ENCODE assay signal across 29 cellular contexts in the genomic region with DNA sequence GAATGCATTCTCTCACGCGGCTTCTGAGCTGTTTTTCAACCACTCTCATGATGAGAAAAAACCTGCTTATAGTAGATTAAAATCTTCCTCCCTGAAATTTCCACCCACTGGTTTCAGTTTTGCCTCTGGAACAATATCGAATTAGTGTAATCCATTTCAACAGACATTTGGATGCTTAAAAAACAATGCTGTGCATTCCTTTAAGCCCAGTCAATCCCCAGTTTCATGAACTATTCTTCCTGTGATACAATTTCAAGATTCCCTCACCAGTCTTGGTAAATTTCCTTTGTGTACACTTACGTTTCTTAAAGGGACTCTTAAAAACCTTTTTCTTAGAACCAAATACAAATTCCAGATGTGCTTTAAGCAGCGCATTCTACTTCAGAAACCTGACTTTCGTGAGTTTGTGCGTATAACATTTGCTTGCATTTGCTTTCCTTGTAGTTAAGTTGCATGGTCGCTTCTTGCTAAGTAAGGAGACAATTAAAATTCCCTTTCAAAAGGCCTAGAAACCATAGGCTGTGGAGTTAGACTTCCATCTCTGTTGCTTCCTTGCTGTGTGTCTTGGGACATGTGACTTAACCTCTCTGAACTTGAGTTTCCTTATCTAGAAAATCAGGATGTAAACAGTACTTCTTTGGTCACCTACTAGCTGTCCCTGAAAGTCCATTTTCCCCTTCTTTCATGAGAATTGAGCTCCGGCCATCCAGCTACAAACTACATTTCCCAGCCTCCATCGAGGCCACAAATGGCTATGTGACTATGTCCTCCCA.
"Had no signal": no experiment of that assay in that cellular context is flagged by ENCODE, and none has a peak within 500 bp of the region (broad histone marks: within the 10 kb centered on the region; RNA-seq: fewer than 3 reads in every experiment).

No MANE protein-coding gene starts in this region.

- FAIRE-seq: colon, urothelium cell line had no signal

- ATAC-seq: activated naive CD8-positive, alpha-beta T cell treated with anti-CD3 and anti-CD28 coated beads, Interleukin-2, amount 50 U/mL, for 24 hours; activated T-cell treated with anti-CD3 and anti-CD28 coated beads, Interleukin-2, amount 50 U/mL, for 4 hours; activated T-helper 17 cell treated with anti-CD3 and anti-CD28 coated beads, Interleukin-2, amount 50 U/mL, for 72 hours; foreskin keratinocyte; heart right ventricle; left lung; natural killer cell; sciatic nerve; stimulated activated effector memory CD8-positive, alpha-beta T cell treated with anti-CD3 and anti-CD28 coated beads, Interleukin-12 subunit alpha, Interleukin-12 subunit beta, amount 100 ng/mL, for 72 hours; T-helper 17 cell had no signal

- H3K27ac Mint-ChIP-seq: activated CD4-positive, alpha-beta memory T cell treated with anti-CD3 and anti-CD28 coated beads, Interleukin-2, amount 10 ng/mL, durations not matched to agents 7 days and 5 days; activated CD4-positive, alpha-beta T cell treated with anti-CD3 and anti-CD28 coated beads, Interleukin-2, amount 10 ng/mL, durations not matched to agents 24 days and 14 days; activated naive CD4-positive, alpha-beta T cell treated with anti-CD3 and anti-CD28 coated beads, Interleukin-2, amount 50 U/mL, for 24 hours; activated naive CD8-positive, alpha-beta T cell treated with anti-CD3 and anti-CD28 coated beads, Interleukin-2, amount 50 U/mL, for 24 hours; activated T-helper 17 cell treated with anti-CD3 and anti-CD28 coated beads, Interleukin-2, amount 50 U/mL, for 72 hours; natural killer cell; stimulated activated effector memory CD8-positive, alpha-beta T cell treated with anti-CD3 and anti-CD28 coated beads, Interleukin-12 subunit alpha, Interleukin-12 subunit beta, amount 100 ng/mL, for 72 hours; stimulated activated naive CD8-positive, alpha-beta T cell treated with anti-CD3 and anti-CD28 coated beads, Interleukin-15, Interleukin-2, amounts not matched to agents 100 ng/mL and 50 ng/mL, for 24 hours; T-helper 17 cell had no signal

- H3K27me3 ChIP-seq: breast epithelium, foreskin keratinocyte, heart right ventricle, left lung had no signal

- H3K27me3 Mint-ChIP-seq: activated CD4-positive, alpha-beta memory T cell treated with anti-CD3 and anti-CD28 coated beads, Interleukin-2, amount 10 ng/mL, durations not matched to agents 7 days and 5 days; activated naive CD4-positive, alpha-beta T cell treated with anti-CD3 and anti-CD28 coated beads, Interleukin-2, amount 50 U/mL, for 24 hours; activated naive CD8-positive, alpha-beta T cell treated with anti-CD3 and anti-CD28 coated beads, Interleukin-2, amount 50 U/mL, for 24 hours; stimulated activated naive CD8-positive, alpha-beta T cell treated with anti-CD3 and anti-CD28 coated beads, Interleukin-15, Interleukin-2, amounts not matched to agents 100 ng/mL and 50 ng/mL, for 24 hours had no signal

- H3K4me1 ChIP-seq: breast epithelium, foreskin keratinocyte had no signal

- H3K4me3 ChIP-seq: breast epithelium, heart right ventricle, left lung, lung, skin epidermis, thoracic aorta had no signal

- H3K27ac ChIP-seq: breast epithelium, foreskin keratinocyte, heart right ventricle, skin epidermis, thoracic aorta, WERI-Rb-1 had no signal

- DNase-seq: activated CD4-positive, alpha-beta memory T cell treated with anti-CD3 and anti-CD28 coated beads, Interleukin-2, amount 10 ng/mL, durations not matched to agents 7 days and 5 days; activated CD4-positive, alpha-beta T cell treated with anti-CD3 and anti-CD28 coated beads, Interleukin-2, amount 10 ng/mL, durations not matched to agents 24 days and 14 days; activated CD4-positive, CD25-positive, alpha-beta regulatory T cell treated with anti-CD3 and anti-CD28 coated beads, Interleukin-2, amount 50 U/mL, for 72 hours; activated CD8-positive, alpha-beta memory T cell treated with anti-CD3 and anti-CD28 coated beads, Interleukin-2, amount 50 U/mL, for 48 hours; activated gamma-delta T cell treated with Interleukin-2 at 50 U/mL for 16 hours; activated naive CD8-positive, alpha-beta T cell treated with anti-CD3 and anti-CD28 coated beads, Interleukin-2, amount 50 U/mL, for 24 hours; activated T-cell treated with anti-CD3 and anti-CD28 coated beads, Interleukin-2, amount 50 U/mL, for 4 hours; effector memory CD4-positive, alpha-beta T cell; erythroblast; foreskin keratinocyte; heart right ventricle; left lung; mesendoderm; natural killer cell; stimulated activated CD4-positive, alpha-beta T cell treated with anti-CD3 and anti-CD28 coated beads, Interleukin-4, amount 100 ng/mL, for 24 hours; T-helper 17 cell; T1000; WERI-Rb-1 had no signal

- H3K4me1 Mint-ChIP-seq: activated CD4-positive, alpha-beta memory T cell treated with anti-CD3 and anti-CD28 coated beads, Interleukin-2, amount 10 ng/mL, durations not matched to agents 7 days and 5 days; activated CD4-positive, alpha-beta T cell treated with anti-CD3 and anti-CD28 coated beads, Interleukin-2, amount 10 ng/mL, durations not matched to agents 24 days and 14 days; activated naive CD4-positive, alpha-beta T cell treated with anti-CD3 and anti-CD28 coated beads, Interleukin-2, amount 50 U/mL, for 24 hours; activated naive CD8-positive, alpha-beta T cell treated with anti-CD3 and anti-CD28 coated beads, Interleukin-2, amount 50 U/mL, for 24 hours; activated T-helper 17 cell treated with anti-CD3 and anti-CD28 coated beads, Interleukin-2, amount 50 U/mL, for 72 hours; natural killer cell; stimulated activated effector memory CD8-positive, alpha-beta T cell treated with anti-CD3 and anti-CD28 coated beads, Interleukin-12 subunit alpha, Interleukin-12 subunit beta, amount 100 ng/mL, for 72 hours; T-helper 17 cell had no signal

- H3K36me3 Mint-ChIP-seq: activated naive CD4-positive, alpha-beta T cell treated with anti-CD3 and anti-CD28 coated beads, Interleukin-2, amount 50 U/mL, for 24 hours; natural killer cell; stimulated activated effector memory CD8-positive, alpha-beta T cell treated with anti-CD3 and anti-CD28 coated beads, Interleukin-12 subunit alpha, Interleukin-12 subunit beta, amount 100 ng/mL, for 72 hours had no signal

- H3K9me3 ChIP-seq: breast epithelium, heart right ventricle, left lung, thoracic aorta had no signal

- H3K36me3 ChIP-seq: breast epithelium, left lung, WERI-Rb-1 had no signal

- H3K4me3 Mint-ChIP-seq: activated CD4-positive, alpha-beta memory T cell treated with anti-CD3 and anti-CD28 coated beads, Interleukin-2, amount 10 ng/mL, durations not matched to agents 7 days and 5 days; activated CD4-positive, alpha-beta T cell treated with anti-CD3 and anti-CD28 coated beads, Interleukin-2, amount 10 ng/mL, durations not matched to agents 24 days and 14 days; activated naive CD4-positive, alpha-beta T cell treated with anti-CD3 and anti-CD28 coated beads, Interleukin-2, amount 50 U/mL, for 24 hours; activated naive CD8-positive, alpha-beta T cell treated with anti-CD3 and anti-CD28 coated beads, Interleukin-2, amount 50 U/mL, for 24 hours; activated T-cell treated with anti-CD3 and anti-CD28 coated beads, Interleukin-2, amount 50 U/mL, for 4 hours; activated T-helper 17 cell treated with anti-CD3 and anti-CD28 coated beads, Interleukin-2, amount 50 U/mL, for 72 hours; natural killer cell; stimulated activated effector memory CD8-positive, alpha-beta T cell treated with anti-CD3 and anti-CD28 coated beads, Interleukin-12 subunit alpha, Interleukin-12 subunit beta, amount 100 ng/mL, for 72 hours; stimulated activated naive CD8-positive, alpha-beta T cell treated with anti-CD3 and anti-CD28 coated beads, Interleukin-15, Interleukin-2, amounts not matched to agents 100 ng/mL and 50 ng/mL, for 24 hours; T-helper 17 cell had no signal

- H3K9me3 Mint-ChIP-seq: activated CD4-positive, alpha-beta memory T cell treated with anti-CD3 and anti-CD28 coated beads, Interleukin-2, amount 10 ng/mL, durations not matched to agents 7 days and 5 days; activated CD4-positive, alpha-beta T cell treated with anti-CD3 and anti-CD28 coated beads, Interleukin-2, amount 10 ng/mL, durations not matched to agents 24 days and 14 days; activated naive CD4-positive, alpha-beta T cell treated with anti-CD3 and anti-CD28 coated beads, Interleukin-2, amount 50 U/mL, for 24 hours; activated naive CD8-positive, alpha-beta T cell treated with anti-CD3 and anti-CD28 coated beads, Interleukin-2, amount 50 U/mL, for 24 hours; activated T-cell treated with anti-CD3 and anti-CD28 coated beads, Interleukin-2, amount 50 U/mL, for 4 hours; activated T-helper 17 cell treated with anti-CD3 and anti-CD28 coated beads, Interleukin-2, amount 50 U/mL, for 72 hours; natural killer cell; stimulated activated effector memory CD8-positive, alpha-beta T cell treated with anti-CD3 and anti-CD28 coated beads, Interleukin-12 subunit alpha, Interleukin-12 subunit beta, amount 100 ng/mL, for 72 hours; stimulated activated naive CD8-positive, alpha-beta T cell treated with anti-CD3 and anti-CD28 coated beads, Interleukin-15, Interleukin-2, amounts not matched to agents 100 ng/mL and 50 ng/mL, for 24 hours had no signal
